ENCODE assay signal across 24 cellular contexts in genomic region chr6:55756711-55757110, GRCh38.
"Had no signal": no experiment of that assay in that cellular context is flagged by ENCODE, and none has a peak within 500 bp of the region (broad histone marks: within the 10 kb centered on the region; RNA-seq: fewer than 3 reads in every experiment).

No MANE protein-coding gene starts in this region.

- H3K9me3 ChIP-seq: body of pancreas, colonic mucosa, esophagus muscularis mucosa, heart left ventricle, prostate gland, upper lobe of left lung had no signal

- ATAC-seq: body of pancreas; effector memory CD8-positive, alpha-beta T cell; left lobe of liver; naive thymus-derived CD8-positive, alpha-beta T cell; T-helper 17 cell had no signal

- H3K27ac ChIP-seq: body of pancreas, colonic mucosa, dorsolateral prefrontal cortex, prostate gland had no signal

- H3K4me1 Mint-ChIP-seq: activated B cell treated with CpG ODN at 0.5 μM for 24 hours; activated naive CD8-positive, alpha-beta T cell treated with anti-CD3 and anti-CD28 coated beads, Interleukin-2, amount 10 ng/mL, durations not matched to agents 7 days and 5 days; central memory CD8-positive, alpha-beta T cell; naive thymus-derived CD8-positive, alpha-beta T cell; T-helper 17 cell had no signal

- FAIRE-seq: endothelial cell of umbilical vein had no signal

- H3K27me3 ChIP-seq: body of pancreas, colonic mucosa, dorsolateral prefrontal cortex, esophagus muscularis mucosa, heart left ventricle, upper lobe of left lung had no signal

- H3K4me1 ChIP-seq: body of pancreas, colonic mucosa, esophagus muscularis mucosa, prostate gland had no signal

- DNase-seq: activated B cell treated with CpG ODN at 0.5 μM for 24 hours; activated CD4-positive, alpha-beta memory T cell treated with anti-CD3 and anti-CD28 coated beads for 36 hours; activated CD4-positive, alpha-beta T cell treated with anti-CD3 and anti-CD28 coated beads for 48 hours; activated naive CD4-positive, alpha-beta T cell treated with anti-CD3 and anti-CD28 coated beads for 36 hours; activated naive CD8-positive, alpha-beta T cell treated with anti-CD3 and anti-CD28 coated beads, Interleukin-2, amount 10 ng/mL, durations not matched to agents 7 days and 5 days; activated T-cell treated with anti-CD3 and anti-CD28 coated beads, Interleukin-2, amount 50 U/mL, for 48 hours; anterior cingulate cortex; body of pancreas; colonic mucosa; dorsolateral prefrontal cortex; effector memory CD8-positive, alpha-beta T cell; heart left ventricle; naive thymus-derived CD8-positive, alpha-beta T cell; stimulated activated CD4-positive, alpha-beta T cell treated with anti-CD3 and anti-CD28 coated beads, Interleukin-4, amount 100 ng/mL, for 24 hours; stimulated activated naive CD4-positive, alpha-beta T cell treated with Interleukin-2 at 50 U/mL for 16 hours; SW 1271; T-helper 17 cell; upper lobe of left lung had no signal

- H3K27ac Mint-ChIP-seq: activated B cell treated with CpG ODN at 0.5 μM for 24 hours; activated CD4-positive, alpha-beta memory T cell treated with anti-CD3 and anti-CD28 coated beads for 36 hours; activated naive CD4-positive, alpha-beta T cell treated with anti-CD3 and anti-CD28 coated beads for 36 hours; activated naive CD8-positive, alpha-beta T cell treated with anti-CD3 and anti-CD28 coated beads, Interleukin-2, amount 10 ng/mL, durations not matched to agents 7 days and 5 days; effector memory CD8-positive, alpha-beta T cell; naive thymus-derived CD8-positive, alpha-beta T cell; T-helper 17 cell had no signal

- H3K4me3 ChIP-seq: body of pancreas, colonic mucosa, dorsolateral prefrontal cortex, esophagus muscularis mucosa, heart left ventricle, lung, prostate gland, upper lobe of left lung had no signal

- H3K27me3 Mint-ChIP-seq: activated B cell treated with CpG ODN at 0.5 μM for 24 hours; activated CD4-positive, alpha-beta memory T cell treated with anti-CD3 and anti-CD28 coated beads for 36 hours; activated naive CD8-positive, alpha-beta T cell treated with anti-CD3 and anti-CD28 coated beads, Interleukin-2, amount 10 ng/mL, durations not matched to agents 7 days and 5 days; central memory CD8-positive, alpha-beta T cell; effector memory CD8-positive, alpha-beta T cell; naive thymus-derived CD8-positive, alpha-beta T cell; T-helper 17 cell had no signal

- H3K4me3 Mint-ChIP-seq: activated B cell treated with CpG ODN at 0.5 μM for 24 hours; activated CD4-positive, alpha-beta memory T cell treated with anti-CD3 and anti-CD28 coated beads for 36 hours; activated naive CD4-positive, alpha-beta T cell treated with anti-CD3 and anti-CD28 coated beads for 36 hours; activated naive CD8-positive, alpha-beta T cell treated with anti-CD3 and anti-CD28 coated beads, Interleukin-2, amount 10 ng/mL, durations not matched to agents 7 days and 5 days; central memory CD8-positive, alpha-beta T cell; effector memory CD8-positive, alpha-beta T cell; naive thymus-derived CD8-positive, alpha-beta T cell; T-helper 17 cell had no signal

- H3K36me3 Mint-ChIP-seq: activated CD4-positive, alpha-beta memory T cell treated with anti-CD3 and anti-CD28 coated beads for 36 hours; activated naive CD8-positive, alpha-beta T cell treated with anti-CD3 and anti-CD28 coated beads, Interleukin-2, amount 10 ng/mL, durations not matched to agents 7 days and 5 days; naive thymus-derived CD8-positive, alpha-beta T cell had no signal

- H3K36me3 ChIP-seq: colonic mucosa, esophagus muscularis mucosa, heart left ventricle, prostate gland, upper lobe of left lung had no signal

- H3K9me3 Mint-ChIP-seq: activated CD4-positive, alpha-beta memory T cell treated with anti-CD3 and anti-CD28 coated beads for 36 hours had no signal
